18 cellular contexts compared by ENCODE assay signal in genomic region chr2:9140570-9141378, GRCh38.
DNase-seq lines count a peak whose midpoint lies in the region; FAIRE-seq and TF ChIP-seq lines count a peak whose summit lies in the region.
"Had no signal": no experiment of that assay in that cellular context is flagged by ENCODE, and none has a peak within 500 bp of the region (broad histone marks: within the 10 kb centered on the region; RNA-seq: fewer than 3 reads in every experiment).

No MANE protein-coding gene starts in this region.

- no peak overlapping the region for H2BK120ac ChIP-seq in H1 (replicated peaks; ENCODE audit: low read depth, low read length)
- no peak overlapping the region for H2BK120ac ChIP-seq in trophoblast cell (ENCODE audit: insufficient read depth, low read length, poor library complexity)

- FAIRE-seq in H1 (lab: Jason Lieb, UNC) (no peak), small intestine (lab: Jason Lieb, UNC) (no peak)
- FAIRE-seq: A549 had no signal

- peaks cover 2% of the 10 kb centered on the region; the same call in 1 of the 2 replicates for H3K23me2 ChIP-seq in H1 (ENCODE audit: low read depth, low read length)

- H3K79me2 ChIP-seq in H1 (ENCODE audit: control insufficient read depth in 1 of 2, insufficient read depth in 2 of 2, low read length in 2 of 2) (no peaks in the 10 kb centered on the region), trophoblast cell (ENCODE audit: control insufficient read depth, insufficient read depth, low read length, poor library complexity) (no peaks in the 10 kb centered on the region)

- no peak overlapping the region for H2AK5ac ChIP-seq in H1 (ENCODE audit: low read depth, low read length)
- no peak overlapping the region for H2AK5ac ChIP-seq in trophoblast cell (ENCODE audit: low read length)

- no peak for TF ChIP-seq EP300 in H1 (IDR thresholded peaks at IDR 0.05; ENCODE audit: borderline replicate concordance in 1 of 2, low read depth in 2 of 2, low read length in 2 of 2)

- TF ChIP-seq CTCF in NB4 (IDR thresholded peaks at IDR 0.05; ENCODE audit: low read depth, low read length) = no peak
- TF ChIP-seq CTCF in H1 (IDR thresholded peaks at IDR 0.05; ENCODE audit: control extremely low read depth in 1 of 3, insufficient read depth in 1 of 3, low read depth in 1 of 3, low read length in 3 of 3) = no peak

- peaks cover 0 to 4% of the 10 kb centered on the region in 2 experiments for H4K20me1 ChIP-seq in H1 (replicated peaks in 1 of 2; ENCODE audit: control insufficient read depth in 1 of 2, insufficient read depth in 2 of 2, low read length in 2 of 2)

- no peak for TF ChIP-seq RAD21 in H1 (IDR thresholded peaks at IDR 0.05 in 1 of 2, conservative IDR thresholded peaks at IDR 0.05 in 1 of 2; ENCODE audit: low read depth in 2 of 2, low read length in 2 of 2)

- no peak overlapping the region for H3K56ac ChIP-seq in H1 (replicated peaks; ENCODE audit: insufficient read length, low read depth, low read length)

- H2AFZ ChIP-seq in H1 (ENCODE audit: low read length) (no peak overlapping the region), trophoblast cell (ENCODE audit: insufficient read depth, low read length, poor library complexity) (no peak overlapping the region)

- H4K8ac ChIP-seq in H1 (ENCODE audit: extremely low read depth, insufficient read depth, low read length) (no peak overlapping the region), trophoblast cell (ENCODE audit: low read depth, low read length) (no peak overlapping the region)

- no peak for TF ChIP-seq POLR2A in NB4 (IDR thresholded peaks at IDR 0.05; ENCODE audit: extremely low read depth, insufficient read length)
- no peak for TF ChIP-seq POLR2A in H1 (IDR thresholded peaks at IDR 0.05; ENCODE audit: control extremely low read depth in 1 of 2, low read depth in 2 of 2, low read length in 2 of 2)

- H3K23ac ChIP-seq in H1 (ENCODE audit: insufficient read length) (no peak overlapping the region), trophoblast cell (ENCODE audit: low read length) (no peak overlapping the region)

- H3K4me2 ChIP-seq in H1 (ENCODE audit: insufficient read depth in 1 of 2, low read depth in 2 of 2, low read length in 2 of 2) (no peak overlapping the region), trophoblast cell (ENCODE audit: low read length) (no peak overlapping the region)

- CTCF ChIA-PET in H1 (lab: Charles Lee; ENCODE audit: partially characterized antibody) = interaction anchor here (0.6 to 8.7 kb wide), 31 partner anchors 9 to 421 kb away, joined by 3 to 106 read pairs (median 4); no protein-coding TSS in a partner anchor

- H3K27me3 ChIP-seq in H1 (replicated peaks in 1 of 4; ENCODE audit: control insufficient read depth in 3 of 4, extremely low read depth in 1 of 4, insufficient read depth in 3 of 4, low read length in 3 of 4) = peaks cover 0 to 29% (median 17%) of the 10 kb centered on the region in 4 experiments; a peak in 5 of 7 replicates
- no peaks in the 10 kb centered on the region for H3K27me3 ChIP-seq in small intestine (ENCODE audit: control insufficient read depth in 2 of 2, insufficient read depth in 2 of 2, low read length in 2 of 2)
- no peaks in the 10 kb centered on the region for H3K27me3 ChIP-seq in trophoblast cell (ENCODE audit: insufficient read depth, low read length)

- H2BK12ac ChIP-seq in H1 (ENCODE audit: low read depth, low read length) (no peak overlapping the region), trophoblast cell (ENCODE audit: low read length) (no peak overlapping the region)

- no peak overlapping the region for H4K12ac ChIP-seq in trophoblast cell (ENCODE audit: low read depth, low read length)

- H3K4me1 ChIP-seq in H1 (replicated peaks in 1 of 4; ENCODE audit: control insufficient read depth in 3 of 4, insufficient read depth in 4 of 4, low read length in 3 of 4) (peaks cover 4 to 7% (median 4%) of the 10 kb centered on the region in 4 experiments; a peak in 6 of 7 replicates), small intestine (ENCODE audit: control insufficient read depth in 2 of 2, insufficient read depth in 1 of 2, low read depth in 1 of 2, low read length in 1 of 2) (no peaks in the 10 kb centered on the region), trophoblast cell (ENCODE audit: control insufficient read depth in 1 of 2, insufficient read depth in 2 of 2, low read length in 2 of 2) (peaks cover 2 to 10% of the 10 kb centered on the region in 2 experiments)

- H3K9ac ChIP-seq in H1 (replicated peaks in 1 of 4; ENCODE audit: extremely low read depth in 1 of 4, low read depth in 3 of 4, low read length in 3 of 4) = no peak overlapping the region
- no peak overlapping the region for H3K9ac ChIP-seq in trophoblast cell (ENCODE audit: low read length)

- H3K4ac ChIP-seq in H1 (replicated peaks; ENCODE audit: insufficient read length, low read depth, low read length) = no peak overlapping the region
- H3K4ac ChIP-seq in trophoblast cell (ENCODE audit: low read depth, low read length) = no peak overlapping the region

- H4K91ac ChIP-seq in H1 (replicated peaks; ENCODE audit: insufficient read length, low read length) (peak overlapping the region; percentile 27), trophoblast cell (ENCODE audit: low read depth, low read length) (no peak overlapping the region)

- H3K79me1 ChIP-seq in H1 (ENCODE audit: low read depth, low read length) = no peaks in the 10 kb centered on the region
- H3K79me1 ChIP-seq in trophoblast cell (ENCODE audit: low read length) = no peaks in the 10 kb centered on the region

- H3K4me3 ChIP-seq in NB4 (ENCODE audit: low read depth, low read length) = no peak overlapping the region
- H3K4me3 ChIP-seq in H1 (ENCODE audit: extremely low read depth in 1 of 4, insufficient read depth in 2 of 4, low read depth in 3 of 4, low read length in 4 of 4) = no peak overlapping the region
- H3K4me3 ChIP-seq in small intestine (ENCODE audit: low read depth in 1 of 2, low read length in 2 of 2) = no peak overlapping the region
- no peak overlapping the region for H3K4me3 ChIP-seq in trophoblast cell (ENCODE audit: low read depth, low read length)
- H3K4me3 ChIP-seq: A549, HAP-1 had no signal

- peak; percentile 15 for DNase-seq in NCI-H2227 (lab: John Stamatoyannopoulos, UW; ENCODE audit: unreplicated experiment)
- no peak for DNase-seq in NCI-H2227 treated with DMSO at 0.1 percent for 48 hours (lab: John Stamatoyannopoulos, UW)
- peak; percentile 68 for DNase-seq in NB4 (ENCODE audit: low read depth)
- no peak for DNase-seq in H1 (ENCODE audit: low read depth in 1 of 2, low spot score in 2 of 2)
- DNase-seq in small intestine = peak; percentile 26
- no peak for DNase-seq in HuH-7 (ENCODE audit: low spot score)
- no peak for DNase-seq in SKM-1 treated with dmso at 0.1 percent for 144 hours (lab: John Stamatoyannopoulos, UW; ENCODE audit: unreplicated experiment)
- no peak for DNase-seq in trophoblast cell
- DNase-seq: activated CD4-positive, alpha-beta T cell treated with anti-CD3 and anti-CD28 coated beads, Interleukin-2, amount 50 U/mL, for 48 hours; activated naive CD4-positive, alpha-beta T cell; activated T-cell treated with anti-CD3 and anti-CD28 coated beads for 4 hours; CD4-positive, alpha-beta memory T cell; DND-41; stimulated activated naive B cell treated with anti-CD40 and anti-IgM and Interleukin-4, amounts not matched to agents 10 μg/mL and 1 μg/mL and 100 μg/mL, for 72 hours; T-cell had no signal

- H3K9me3 ChIP-seq in H1 (ENCODE audit: insufficient read depth in 2 of 2, low read depth in 1 of 2, low read length in 1 of 2) (no peaks in the 10 kb centered on the region), small intestine (ENCODE audit: control insufficient read depth, low read depth) (no peaks in the 10 kb centered on the region), trophoblast cell (ENCODE audit: insufficient read depth, low read depth, low read length) (no peaks in the 10 kb centered on the region)
- H3K9me3 ChIP-seq: A549, HAP-1 had no signal

- no peaks in the 10 kb centered on the region for H3K36me3 ChIP-seq in H1 (ENCODE audit: control insufficient read depth in 2 of 4, insufficient read depth in 4 of 4, low read length in 3 of 4)
- no peaks in the 10 kb centered on the region for H3K36me3 ChIP-seq in small intestine (ENCODE audit: control insufficient read depth in 2 of 2, insufficient read depth in 2 of 2, low read length in 2 of 2)
- H3K36me3 ChIP-seq in trophoblast cell (ENCODE audit: control insufficient read depth in 1 of 2, insufficient read depth in 2 of 2, low read length in 2 of 2) = no peaks in the 10 kb centered on the region
- H3K36me3 ChIP-seq: HAP-1 had no signal

- H3K18ac ChIP-seq in H1 (ENCODE audit: extremely low read depth, low read length) (no peak overlapping the region), trophoblast cell (ENCODE audit: low read length) (no peak overlapping the region)

- no peak overlapping the region for H2BK20ac ChIP-seq in H1 (ENCODE audit: low read length)

- 85% methylated on average over 10 of the region's 10 CpGs; no CpG with 5 or more reads in 1 of the 2 experiments for whole genome bisulfite sequencing in H1 (ENCODE audit: extremely low coverage in 1 of 2, insufficient coverage in 1 of 2, insufficient read length in 1 of 2, insufficient replicate concordance in 2 of 2, low coverage in 1 of 2, low lambda C conversion rate in 2 of 2, missing lambda C conversion rate in 1 of 2), 2 experiments
- 62 to 76% (median 69%) methylated on average over 10 of the region's 10 CpGs for WGBS in small intestine, 3 donors
- WGBS in trophoblast cell (ENCODE audit: extremely low coverage, insufficient coverage, insufficient read length) = no CpG with 5 or more reads among the region's 10 CpGs

- H2BK5ac ChIP-seq in H1 (ENCODE audit: low read depth, low read length) (no peak overlapping the region), trophoblast cell (ENCODE audit: low read depth, low read length, poor library complexity) (no peak overlapping the region)

- H4K5ac ChIP-seq in H1 (ENCODE audit: insufficient read length, low read depth, low read length) = no peak overlapping the region

- H3K27ac ChIP-seq in H1 (ENCODE audit: low read depth, low read length) = no peak overlapping the region
- H3K27ac ChIP-seq in small intestine (ENCODE audit: low read depth in 1 of 2, low read length in 1 of 2) = no peak overlapping the region
- H3K27ac ChIP-seq in trophoblast cell (ENCODE audit: low read depth, low read length) = no peak overlapping the region
- H3K27ac ChIP-seq: VCaP had no signal

- POLR2A ChIA-PET in H1 (lab: Charles Lee; ENCODE audit: partially characterized antibody) = no interaction called here

- H2BK15ac ChIP-seq in H1 (ENCODE audit: low read length) = no peak overlapping the region

- no peak overlapping the region for H3K14ac ChIP-seq in H1 (ENCODE audit: insufficient read length)
- no peak overlapping the region for H3K14ac ChIP-seq in trophoblast cell (ENCODE audit: low read length)

TF ChIP-seq in H1, 55 proteins besides CTCF, POLR2A, EP300 and RAD21 (continues in another document):
- no peak for TF ChIP-seq EZH2 (IDR thresholded peaks at IDR 0.05; ENCODE audit: low read depth, low read length, severe bottlenecking)

Comparison
In these comparisons a context has a peak if more than half of its experiments do, and no peak if none do; other contexts are left out.
1. DNase-seq: peak in NCI-H2227 (single experiment), NB4 (single experiment) and small intestine (single experiment); none in NCI-H2227 treated with DMSO at 0.1 percent for 48 hours (single experiment), H1 (0 of 2), HuH-7 (single experiment), SKM-1 treated with dmso at 0.1 percent for 144 hours (single experiment) and trophoblast cell (0 of 2).